In the genomic region with DNA sequence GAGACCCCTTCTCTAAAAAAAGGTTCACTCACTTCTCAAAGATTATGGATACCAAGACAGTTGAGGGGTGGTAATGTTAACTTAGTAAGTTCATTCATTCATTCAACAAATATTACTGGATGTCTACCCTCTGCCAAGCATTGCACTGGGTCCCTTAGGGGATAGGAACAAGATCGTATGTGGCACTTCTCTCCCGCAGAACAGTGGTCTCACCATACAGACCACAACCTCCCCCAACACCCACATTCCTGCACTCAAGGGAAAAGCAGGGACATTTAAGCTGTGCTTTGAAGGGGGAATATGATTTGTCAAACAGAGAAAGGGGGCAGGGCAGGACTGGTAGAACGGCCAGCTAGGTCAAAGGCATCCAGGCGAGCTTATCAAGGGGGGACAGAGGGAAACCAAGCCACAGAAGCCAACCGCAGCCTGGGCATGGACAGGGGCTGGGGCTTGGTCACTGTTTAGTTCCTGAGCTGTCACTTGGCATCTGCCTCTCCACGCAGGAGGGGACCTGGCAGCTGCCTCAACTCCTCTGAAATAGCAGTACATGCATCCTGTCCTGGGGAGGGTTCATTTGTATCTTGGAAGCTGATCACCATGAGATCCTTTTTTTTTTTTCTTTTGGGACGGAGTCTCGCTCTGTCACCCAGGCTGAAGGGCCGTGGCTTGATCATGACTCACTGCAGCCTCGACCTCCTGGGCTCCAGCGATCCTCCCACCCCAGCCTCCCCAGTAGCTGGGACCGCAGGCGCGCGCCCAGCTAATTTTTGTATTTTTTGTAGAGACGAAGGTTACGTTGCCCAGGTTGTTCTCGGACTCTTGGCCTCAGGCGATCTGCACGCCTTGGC, we compare ENCODE assay signal across 8 cellular contexts. TPM values are rescaled to one million over a fixed set of nuclear protein-coding genes. Genes with fewer than 3 reads are reported as not detected.
DNase-seq lines count a peak whose midpoint lies in the region; ATAC-seq and TF ChIP-seq lines count a peak whose summit lies in the region.

No MANE protein-coding gene starts in this region.

- peak overlapping the region in 6 of 8 donors; percentile 50 to 91 (median 78) for H3K27ac Mint-ChIP-seq in CD8-positive, alpha-beta memory T cell
- H3K27ac Mint-ChIP-seq in chondrocyte (ENCODE audit: unreplicated experiment) (no peak overlapping the region), nephron progenitor cell (no peak overlapping the region)

- no peaks in the 10 kb centered on the region for H3K9me3 Mint-ChIP-seq in CD8-positive, alpha-beta memory T cell
- no peaks in the 10 kb centered on the region for H3K9me3 Mint-ChIP-seq in chondrocyte (ENCODE audit: low read depth)
- H3K9me3 Mint-ChIP-seq in nephron progenitor cell, result no peaks in the 10 kb centered on the region

- CTCF ChIA-PET in CD8-positive, alpha-beta memory T cell (lab: Charles Lee), result interaction anchor here (0.9 to 2.2 kb wide), 5 partner anchors 13 to 113 kb away, joined by 3 to 6 read pairs (median 4); no protein-coding TSS in a partner anchor

- TF ChIP-seq CTCF in chondrocyte (IDR thresholded peaks at IDR 0.05), result no peak
- TF ChIP-seq CTCF in nephron progenitor cell (IDR thresholded peaks at IDR 0.05), result no peak

- H3K27me3 Mint-ChIP-seq in CD8-positive, alpha-beta memory T cell, result peaks cover 4 to 11% of the 10 kb centered on the region in 2 donors
- no peaks in the 10 kb centered on the region for H3K27me3 Mint-ChIP-seq in chondrocyte (ENCODE audit: low read depth)
- H3K27me3 Mint-ChIP-seq in nephron progenitor cell (ENCODE audit: low read depth, poor library complexity), result peaks cover 27% of the 10 kb centered on the region

- H3K36me3 Mint-ChIP-seq in CD8-positive, alpha-beta memory T cell, result peaks cover 0 to 1% (median 0%) of the 10 kb centered on the region in 3 donors
- H3K36me3 Mint-ChIP-seq in chondrocyte (ENCODE audit: low read depth) (no peaks in the 10 kb centered on the region), nephron progenitor cell (ENCODE audit: low read depth) (peaks cover under 1% of the 10 kb centered on the region)

- no peaks in the 10 kb centered on the region for H3K27me3 ChIP-seq in CD8-positive, alpha-beta memory T cell (ENCODE audit: insufficient read depth, low read length, poor library complexity, severe bottlenecking)
- H3K27me3 ChIP-seq in MG63, result no peaks in the 10 kb centered on the region

- no peak overlapping the region for H3K27ac ChIP-seq in CD8-positive, alpha-beta memory T cell (ENCODE audit: low read depth, low read length)

- ATAC-seq in HG03025 (IDR thresholded peaks at IDR 0.05; ENCODE audit: low FRiP score, unreplicated experiment) (no peak), HG02798 (IDR thresholded peaks at IDR 0.05; ENCODE audit: poor library complexity, unreplicated experiment) (no peak)

- peak overlapping the region; percentile 86 to 93 (median 88) for H3K4me3 Mint-ChIP-seq in CD8-positive, alpha-beta memory T cell
- H3K4me3 Mint-ChIP-seq in chondrocyte (ENCODE audit: unreplicated experiment) (peak overlapping the region; percentile 67), nephron progenitor cell (peak overlapping the region; percentile 88)

- H3K4me3 ChIP-seq in CD8-positive, alpha-beta memory T cell (ENCODE audit: low read length), result peak overlapping the region; percentile 49
- peak overlapping the region; percentile 50 for H3K4me3 ChIP-seq in MG63

- peaks cover 24% of the 10 kb centered on the region for H3K4me1 ChIP-seq in CD8-positive, alpha-beta memory T cell (ENCODE audit: insufficient read depth, low read length)

- no peaks in the 10 kb centered on the region for H3K36me3 ChIP-seq in CD8-positive, alpha-beta memory T cell (ENCODE audit: insufficient read depth, low read length)
- H3K36me3 ChIP-seq in MG63, result no peaks in the 10 kb centered on the region

- peaks cover 18 to 24% (median 23%) of the 10 kb centered on the region in 3 donors for H3K4me1 Mint-ChIP-seq in CD8-positive, alpha-beta memory T cell
- H3K4me1 Mint-ChIP-seq in chondrocyte (ENCODE audit: low read depth) (peaks cover 23% of the 10 kb centered on the region), nephron progenitor cell (peaks cover 30% of the 10 kb centered on the region)

- POLR2A ChIA-PET in CD8-positive, alpha-beta memory T cell (lab: Charles Lee), result interaction anchor here (1.0 to 1.5 kb wide), 2 partner anchors 17 to 18 kb away, joined by 3 to 6 read pairs; no protein-coding TSS in a partner anchor

- DNase-seq in CD8-positive, alpha-beta memory T cell, result no peak
- DNase-seq in MG63 (peak; percentile 89), chondrocyte (ENCODE audit: low spot score) (no peak), nephron progenitor cell (no peak), MV-4-11 (lab: John Stamatoyannopoulos, UW) (no peak), NCI-H1436 (lab: John Stamatoyannopoulos, UW) (no peak)

- no peaks in the 10 kb centered on the region for H3K9me3 ChIP-seq in CD8-positive, alpha-beta memory T cell (ENCODE audit: low read length)
- H3K9me3 ChIP-seq in MG63, result no peaks in the 10 kb centered on the region

RNA-seq across cellular contexts. Expression of gene CLIP2, which starts 0.9 kb away (rescaled TPM):
- total RNA-seq in CD8-positive, alpha-beta memory T cell, result 1 to 10 TPM; 2.4 to 2.9 TPM
- polyA plus RNA-seq in CD8-positive, alpha-beta memory T cell, result 0.94 TPM
- total RNA-seq in MG63 (2014; rRNA removed; shearing (Covaris generic); ENCODE audit: low replicate concordance), result 6.3 and 6.9 TPM in 2 replicates
- total RNA-seq in chondrocyte, result 27.0 to 33.0 TPM (median 32.6 TPM) in 3 replicates

RNA-seq across cellular contexts. Expression of gene RFC2, which starts 34.1 kb away (rescaled TPM):
- total RNA-seq in CD8-positive, alpha-beta memory T cell, result 10 to 100 TPM; 88.9 to 99.4 TPM
- 24.8 TPM for polyA plus RNA-seq in CD8-positive, alpha-beta memory T cell
- total RNA-seq in MG63 (2014; rRNA removed; shearing (Covaris generic); ENCODE audit: low replicate concordance), result 17.3 and 27.4 TPM in 2 replicates
- 11.0 to 18.4 TPM (median 11.3 TPM) in 3 replicates for total RNA-seq in chondrocyte

Comparison
In these comparisons a context has a peak if more than half of its experiments do, and no peak if none do; other contexts are left out.
1. H3K27ac Mint-ChIP-seq: peak in CD8-positive, alpha-beta memory T cell (6 of 8); none in chondrocyte (single experiment) and nephron progenitor cell (single experiment).
2. Peak in every context shown above with its lines, with median percentiles within 50 percentile points of each other: H3K4me3 Mint-ChIP-seq.